19 cellular contexts compared by ENCODE assay signal in the genomic region with DNA sequence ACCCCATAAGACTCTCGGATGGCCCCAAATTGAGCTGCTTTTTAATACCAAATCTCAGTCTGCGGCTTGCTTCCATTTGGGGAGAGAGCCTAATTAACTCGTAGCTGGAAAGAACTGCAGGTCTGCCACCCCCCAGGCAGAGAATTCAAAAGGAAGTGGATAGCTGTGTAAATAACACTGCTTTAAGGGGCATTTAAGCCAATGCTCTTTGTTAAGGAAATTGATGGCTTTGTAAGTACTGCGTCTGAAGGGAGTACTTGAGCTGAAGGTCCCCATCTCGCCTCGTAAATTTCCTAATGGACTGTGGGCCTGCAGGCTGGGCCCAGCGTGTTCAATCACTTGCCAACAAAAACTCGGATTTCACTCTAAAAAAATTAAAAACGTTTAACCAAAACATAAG.
DNase-seq lines count a peak whose midpoint lies in the region; ATAC-seq and TF ChIP-seq lines count a peak whose summit lies in the region.
"Had no signal": no experiment of that assay in that cellular context is flagged by ENCODE, and none has a peak within 500 bp of the region (broad histone marks: within the 10 kb centered on the region; RNA-seq: fewer than 3 reads in every experiment).

No MANE protein-coding gene starts in this region.

- H3K4me3 Mint-ChIP-seq in activated naive CD4-positive, alpha-beta T cell treated with anti-CD3 and anti-CD28 coated beads, Interleukin-2, amount 10 ng/mL, durations not matched to agents 7 days and 5 days = no peak overlapping the region
- H3K4me3 Mint-ChIP-seq: activated B cell treated with CpG ODN at 0.5 μM for 24 hours; activated naive CD8-positive, alpha-beta T cell treated with anti-CD3 and anti-CD28 coated beads, Interleukin-2, amount 10 ng/mL, durations not matched to agents 7 days and 5 days; CD8-positive, alpha-beta memory T cell had no signal

- POLR2A ChIA-PET in OCI-LY7 (lab: Charles Lee) = interaction anchor here (0.6 kb wide), 1 partner anchor 790 kb away, joined by 4 read pairs; no protein-coding TSS in a partner anchor

- no peak overlapping the region for H2AFZ ChIP-seq in OCI-LY7 (ENCODE audit: low read length)

- no peaks in the 10 kb centered on the region for H3K9me3 Mint-ChIP-seq in activated naive CD4-positive, alpha-beta T cell treated with anti-CD3 and anti-CD28 coated beads, Interleukin-2, amount 10 ng/mL, durations not matched to agents 7 days and 5 days
- H3K9me3 Mint-ChIP-seq: activated B cell treated with CpG ODN at 0.5 μM for 24 hours; activated naive CD8-positive, alpha-beta T cell treated with anti-CD3 and anti-CD28 coated beads, Interleukin-2, amount 10 ng/mL, durations not matched to agents 7 days and 5 days had no signal

- BruUV-seq in OCI-LY7 (replicated peaks; lab: Mats Ljungman, UMichigan) = no TSS peak

- H3K4me3 ChIP-seq in right cardiac atrium (ENCODE audit: low read length) = no peak overlapping the region
- H3K4me3 ChIP-seq in iPS DF 6.9 (ENCODE audit: low read length) = no peak overlapping the region
- H3K4me3 ChIP-seq in OCI-LY7 (ENCODE audit: low read depth, low read length, poor library complexity, severe bottlenecking) = no peak overlapping the region
- H3K4me3 ChIP-seq: thyroid gland had no signal

- no peaks in the 10 kb centered on the region for H3K9me3 ChIP-seq in right cardiac atrium (ENCODE audit: control insufficient read depth, low read length)
- H3K9me3 ChIP-seq in iPS DF 6.9 (ENCODE audit: control insufficient read depth, insufficient read depth, low read length) = no peaks in the 10 kb centered on the region
- H3K9me3 ChIP-seq in OCI-LY7 (ENCODE audit: low read length) = no peaks in the 10 kb centered on the region
- H3K9me3 ChIP-seq: thyroid gland had no signal

- no peaks in the 10 kb centered on the region for H4K20me1 ChIP-seq in OCI-LY7 (ENCODE audit: insufficient read depth, low read length)

- H3K27me3 ChIP-seq in right cardiac atrium (ENCODE audit: control insufficient read depth, insufficient read depth) (no peaks in the 10 kb centered on the region), iPS DF 6.9 (ENCODE audit: control insufficient read depth, insufficient read depth, low read length) (peaks cover 11% of the 10 kb centered on the region; the same call in 1 of the 2 replicates)
- H3K27me3 ChIP-seq: thyroid gland had no signal

- 37% methylated on average over 9 of the region's 9 CpGs for WGBS in right cardiac atrium
- WGBS in iPS DF 6.9 (ENCODE audit: insufficient coverage, insufficient read length) = no CpG with 5 or more reads among the region's 9 CpGs

- DNase-seq in right cardiac atrium (no peak), left cardiac atrium (no peak), NCI-H748 (lab: John Stamatoyannopoulos, UW; ENCODE audit: unreplicated experiment) (peak; percentile 97), iPS DF 6.9 (ENCODE audit: low read depth, low spot score) (peak; percentile 74), NCI-H510A (lab: John Stamatoyannopoulos, UW) (no peak), OCI-LY7 (ENCODE audit: low spot score) (no peak)
- DNase-seq in activated naive CD4-positive, alpha-beta T cell treated with anti-CD3 and anti-CD28 coated beads, Interleukin-2, amount 10 ng/mL, durations not matched to agents 7 days and 5 days = no peak
- DNase-seq: activated B cell treated with CpG ODN at 0.5 μM for 24 hours; activated CD8-positive, alpha-beta memory T cell treated with anti-CD3 and anti-CD28 coated beads, Interleukin-2, amount 50 U/mL, for 48 hours; activated naive CD8-positive, alpha-beta T cell treated with anti-CD3 and anti-CD28 coated beads, Interleukin-2, amount 10 ng/mL, durations not matched to agents 7 days and 5 days; CD8-positive, alpha-beta memory T cell; hypothalamus; NCI-H1930; posterior cingulate gyrus; stimulated activated CD4-positive, alpha-beta T cell treated with anti-CD3 and anti-CD28 coated beads, Interleukin-15, amount 100 ng/mL, for 24 hours; SW 1271; thyroid gland had no signal

- ATAC-seq in right cardiac atrium (peak in 1 of 2 donors; percentile 69), left cardiac atrium (no peak), HG03280 (IDR thresholded peaks at IDR 0.05; ENCODE audit: unreplicated experiment) (no peak)
- ATAC-seq: Panc1 had no signal

- H3K4me1 ChIP-seq in right cardiac atrium (ENCODE audit: control insufficient read depth, insufficient read depth, low read length) (no peaks in the 10 kb centered on the region), iPS DF 6.9 (ENCODE audit: control insufficient read depth, insufficient read depth, low read length) (peaks cover 8% of the 10 kb centered on the region), OCI-LY7 (ENCODE audit: insufficient read depth, low read length, poor library complexity, severe bottlenecking) (no peaks in the 10 kb centered on the region)
- H3K4me1 ChIP-seq: thyroid gland had no signal

- H3K4me2 ChIP-seq in OCI-LY7 (ENCODE audit: low read length) = no peak overlapping the region

- no peaks in the 10 kb centered on the region for H3K27me3 Mint-ChIP-seq in activated naive CD4-positive, alpha-beta T cell treated with anti-CD3 and anti-CD28 coated beads, Interleukin-2, amount 10 ng/mL, durations not matched to agents 7 days and 5 days
- H3K27me3 Mint-ChIP-seq: CD8-positive, alpha-beta memory T cell had no signal

- no peak overlapping the region for H3K27ac Mint-ChIP-seq in activated naive CD4-positive, alpha-beta T cell treated with anti-CD3 and anti-CD28 coated beads, Interleukin-2, amount 10 ng/mL, durations not matched to agents 7 days and 5 days
- H3K27ac Mint-ChIP-seq: activated B cell treated with CpG ODN at 0.5 μM for 24 hours; activated naive CD8-positive, alpha-beta T cell treated with anti-CD3 and anti-CD28 coated beads, Interleukin-2, amount 10 ng/mL, durations not matched to agents 7 days and 5 days; CD8-positive, alpha-beta memory T cell had no signal

- no peak for TF ChIP-seq CTCF in OCI-LY7 (conservative IDR thresholded peaks at IDR 0.05; ENCODE audit: low read length)

- H3K27ac ChIP-seq in right cardiac atrium (ENCODE audit: low read length) (peak overlapping the region; percentile 26), iPS DF 6.9 (ENCODE audit: low read length) (no peak overlapping the region), OCI-LY7 (ENCODE audit: low read depth, low read length, poor library complexity, severe bottlenecking) (no peak overlapping the region)
- H3K27ac ChIP-seq: thyroid gland had no signal

- no peaks in the 10 kb centered on the region for H3K4me1 Mint-ChIP-seq in activated naive CD4-positive, alpha-beta T cell treated with anti-CD3 and anti-CD28 coated beads, Interleukin-2, amount 10 ng/mL, durations not matched to agents 7 days and 5 days
- H3K4me1 Mint-ChIP-seq: activated B cell treated with CpG ODN at 0.5 μM for 24 hours; activated naive CD8-positive, alpha-beta T cell treated with anti-CD3 and anti-CD28 coated beads, Interleukin-2, amount 10 ng/mL, durations not matched to agents 7 days and 5 days; CD8-positive, alpha-beta memory T cell had no signal

- H3K9me2 ChIP-seq in OCI-LY7 (ENCODE audit: insufficient read depth, low read length) = no peaks in the 10 kb centered on the region

- no peaks in the 10 kb centered on the region for H3K36me3 ChIP-seq in iPS DF 6.9 (ENCODE audit: control insufficient read depth, insufficient read depth, low read length)
- no peaks in the 10 kb centered on the region for H3K36me3 ChIP-seq in OCI-LY7 (ENCODE audit: insufficient read depth, low read length)
- H3K36me3 ChIP-seq: thyroid gland had no signal

- H3K79me2 ChIP-seq in OCI-LY7 (ENCODE audit: insufficient read depth, low read depth, low read length) = no peaks in the 10 kb centered on the region

- intact Hi-C loops in right cardiac atrium (cut with DNase I) = no loop called here
- intact Hi-C loops in left cardiac atrium (cut with DNase I) = no loop called here
- intact Hi-C loops in OCI-LY7 (cut with micrococcal nuclease; ENCODE audit: unreplicated experiment) = no loop called here

- H3K36me3 Mint-ChIP-seq in activated naive CD4-positive, alpha-beta T cell treated with anti-CD3 and anti-CD28 coated beads, Interleukin-2, amount 10 ng/mL, durations not matched to agents 7 days and 5 days = no peaks in the 10 kb centered on the region
- H3K36me3 Mint-ChIP-seq: activated naive CD8-positive, alpha-beta T cell treated with anti-CD3 and anti-CD28 coated beads, Interleukin-2, amount 10 ng/mL, durations not matched to agents 7 days and 5 days; CD8-positive, alpha-beta memory T cell had no signal

- CTCF ChIA-PET in activated naive CD4-positive, alpha-beta T cell treated with anti-CD3 and anti-CD28 coated beads, Interleukin-2, amount 10 ng/mL, durations not matched to agents 7 days and 5 days (lab: Charles Lee) = no interaction called here
- CTCF ChIA-PET in OCI-LY7 (lab: Charles Lee; ENCODE audit: unreplicated experiment) = no interaction called here

Comparison
In these comparisons a context has a peak if more than half of its experiments do, and no peak if none do; other contexts are left out.
1. DNase-seq: peak in NCI-H748 (single experiment) and iPS DF 6.9 (single experiment); none in right cardiac atrium (0 of 3), left cardiac atrium (single experiment), activated naive CD4-positive, alpha-beta T cell treated with anti-CD3 and anti-CD28 coated beads, Interleukin-2, amount 10 ng/mL, durations not matched to agents 7 days and 5 days (single experiment), NCI-H510A (single experiment) and OCI-LY7 (single experiment).